In genomic region chr1:107687846-107688753, GRCh38 we compare ENCODE assay signal across 12 cellular contexts.
DNase-seq lines count a peak whose midpoint lies in the region; ATAC-seq and TF ChIP-seq lines count a peak whose summit lies in the region.
"Had no signal": no experiment of that assay in that cellular context is flagged by ENCODE, and none has a peak within 500 bp of the region (broad histone marks: within the 10 kb centered on the region; RNA-seq: fewer than 3 reads in every experiment).

No MANE protein-coding gene starts in this region.

- TF ChIP-seq CTCF in NB4 (IDR thresholded peaks at IDR 0.05; ENCODE audit: low read depth, low read length) (no peak), MCF 10A (IDR thresholded peaks at IDR 0.05; ENCODE audit: unreplicated experiment) (no peak), kidney epithelial cell (IDR thresholded peaks at IDR 0.05; ENCODE audit: insufficient read depth, low read length, poor library complexity, severe bottlenecking) (no peak), vagina (IDR thresholded peaks at IDR 0.05) (no peak), HFFc6 (IDR thresholded peaks at IDR 0.05) (no peak), osteocyte (IDR thresholded peaks at IDR 0.05) (no peak)

- peak overlapping the region; percentile 11 for H3K27ac ChIP-seq in vagina

- TSS peak; percentile 83 for BruUV-seq in MCF 10A (replicated peaks; lab: Mats Ljungman, UMichigan)

- H3K9me3 ChIP-seq in vagina: no peaks in the 10 kb centered on the region

- H3K4me3 ChIP-seq in NB4 (ENCODE audit: low read depth, low read length) (no peak overlapping the region), kidney epithelial cell (ENCODE audit: low read depth, low read length) (peak overlapping the region; percentile 47), vagina (peak overlapping the region in 1 of 2 donors; percentile 37)

- POLR2A ChIA-PET in MCF 10A (lab: Yijun Ruan, JAX): interaction anchor here (0.7 to 4.0 kb wide), 15 partner anchors 10 to 173 kb away, joined by 3 to 70 read pairs (median 10); no protein-coding TSS in a partner anchor

- ATAC-seq in HG02840 (IDR thresholded peaks at IDR 0.05; ENCODE audit: low FRiP score, unreplicated experiment): no peak
- ATAC-seq: effector memory CD8-positive, alpha-beta T cell had no signal

- DNase-seq in NB4 (ENCODE audit: low read depth) (peak; percentile 75), MCF 10A (ENCODE audit: unreplicated experiment) (peak; percentile 94), kidney epithelial cell (ENCODE audit: low read depth) (peak; percentile 59), vagina (ENCODE audit: extremely low spot score in 2 of 2) (no peak), HFFc6 (no peak), osteocyte (ENCODE audit: extremely low spot score, unreplicated experiment) (no peak)
- DNase-seq: activated naive CD4-positive, alpha-beta T cell treated with anti-CD3 and anti-CD28 coated beads, Interleukin-2, amount 10 ng/mL, durations not matched to agents 7 days and 5 days; DMS79; effector memory CD8-positive, alpha-beta T cell; NCI-H2227 treated with DMSO at 0.1 percent for 48 hours; stimulated activated CD4-positive, alpha-beta T cell treated with anti-CD3 and anti-CD28 coated beads, Interleukin-4, amount 100 ng/mL, for 4 hours had no signal

- no peak for TF ChIP-seq POLR2A in NB4 (IDR thresholded peaks at IDR 0.05; ENCODE audit: extremely low read depth, insufficient read length)
- no peak for TF ChIP-seq POLR2A in vagina (IDR thresholded peaks at IDR 0.05)

- peaks cover 44% of the 10 kb centered on the region for H3K4me1 Mint-ChIP-seq in MCF 10A (ENCODE audit: insufficient read depth, unreplicated experiment)
- H3K4me1 Mint-ChIP-seq in HFFc6 (ENCODE audit: low read depth): no peaks in the 10 kb centered on the region
- H3K4me1 Mint-ChIP-seq in osteocyte (ENCODE audit: unreplicated experiment): peaks cover 8% of the 10 kb centered on the region
- H3K4me1 Mint-ChIP-seq: activated naive CD4-positive, alpha-beta T cell treated with anti-CD3 and anti-CD28 coated beads, Interleukin-2, amount 10 ng/mL, durations not matched to agents 7 days and 5 days had no signal

- intact Hi-C loops in MCF 10A (cut with micrococcal nuclease) (no loop called here), vagina (cut with DNase I) (no loop called here)

- CTCF ChIA-PET in MCF 10A (lab: Yijun Ruan, JAX): interaction anchor here (0.5 to 2.9 kb wide), 7 partner anchors 8 to 441 kb away, joined by 3 to 12 read pairs (median 7); no protein-coding TSS in a partner anchor

- H3K4me1 ChIP-seq in vagina: peaks cover 21% of the 10 kb centered on the region

- H3K4me3 Mint-ChIP-seq in MCF 10A (ENCODE audit: unreplicated experiment) (peak overlapping the region; percentile 79), HFFc6 (no peak overlapping the region), osteocyte (ENCODE audit: unreplicated experiment) (no peak overlapping the region)
- H3K4me3 Mint-ChIP-seq: activated naive CD4-positive, alpha-beta T cell treated with anti-CD3 and anti-CD28 coated beads, Interleukin-2, amount 10 ng/mL, durations not matched to agents 7 days and 5 days; effector memory CD8-positive, alpha-beta T cell had no signal

- H3K27ac Mint-ChIP-seq in MCF 10A (ENCODE audit: low read depth, unreplicated experiment) (peak overlapping the region; percentile 90), HFFc6 (no peak overlapping the region), osteocyte (ENCODE audit: unreplicated experiment) (no peak overlapping the region)
- H3K27ac Mint-ChIP-seq: activated naive CD4-positive, alpha-beta T cell treated with anti-CD3 and anti-CD28 coated beads, Interleukin-2, amount 10 ng/mL, durations not matched to agents 7 days and 5 days; effector memory CD8-positive, alpha-beta T cell had no signal

- H3K27me3 ChIP-seq in kidney epithelial cell (ENCODE audit: control insufficient read depth, insufficient read depth, low read length) (no peaks in the 10 kb centered on the region), vagina (no peaks in the 10 kb centered on the region)

- H3K36me3 ChIP-seq in kidney epithelial cell (ENCODE audit: control insufficient read depth, insufficient read depth, low read length) (no peaks in the 10 kb centered on the region), vagina (no peaks in the 10 kb centered on the region)

- H3K27me3 Mint-ChIP-seq in MCF 10A (ENCODE audit: insufficient read depth, unreplicated experiment): no peaks in the 10 kb centered on the region
- no peaks in the 10 kb centered on the region for H3K27me3 Mint-ChIP-seq in HFFc6 (ENCODE audit: insufficient read depth)
- no peaks in the 10 kb centered on the region for H3K27me3 Mint-ChIP-seq in osteocyte (ENCODE audit: unreplicated experiment)
- H3K27me3 Mint-ChIP-seq: activated naive CD4-positive, alpha-beta T cell treated with anti-CD3 and anti-CD28 coated beads, Interleukin-2, amount 10 ng/mL, durations not matched to agents 7 days and 5 days; effector memory CD8-positive, alpha-beta T cell had no signal

- no peaks in the 10 kb centered on the region for H3K9me3 Mint-ChIP-seq in MCF 10A (ENCODE audit: unreplicated experiment)
- peaks cover 29% of the 10 kb centered on the region for H3K9me3 Mint-ChIP-seq in HFFc6
- H3K9me3 Mint-ChIP-seq in osteocyte (ENCODE audit: unreplicated experiment): no peaks in the 10 kb centered on the region
- H3K9me3 Mint-ChIP-seq: activated naive CD4-positive, alpha-beta T cell treated with anti-CD3 and anti-CD28 coated beads, Interleukin-2, amount 10 ng/mL, durations not matched to agents 7 days and 5 days; effector memory CD8-positive, alpha-beta T cell had no signal

- H3K36me3 Mint-ChIP-seq in MCF 10A (ENCODE audit: insufficient read depth, unreplicated experiment): peaks cover 6% of the 10 kb centered on the region
- no peaks in the 10 kb centered on the region for H3K36me3 Mint-ChIP-seq in HFFc6 (ENCODE audit: low read depth)
- no peaks in the 10 kb centered on the region for H3K36me3 Mint-ChIP-seq in osteocyte (ENCODE audit: unreplicated experiment)
- H3K36me3 Mint-ChIP-seq: activated naive CD4-positive, alpha-beta T cell treated with anti-CD3 and anti-CD28 coated beads, Interleukin-2, amount 10 ng/mL, durations not matched to agents 7 days and 5 days had no signal

Comparison
In these comparisons a context has a peak if more than half of its experiments do, and no peak if none do; other contexts are left out.
1. DNase-seq: peak in NB4 (single experiment), MCF 10A (single experiment) and kidney epithelial cell (single experiment); none in vagina (0 of 2), HFFc6 (single experiment) and osteocyte (single experiment).